In genomic region chr12:79737875-79738718, GRCh38 we compare ENCODE assay signal across 8 cellular contexts. TPM values are rescaled to one million over a fixed set of nuclear protein-coding genes. Genes with fewer than 3 reads are reported as not detected.
DNase-seq lines count a peak whose midpoint lies in the region; ATAC-seq, FAIRE-seq and TF ChIP-seq lines count a peak whose summit lies in the region.

No MANE protein-coding gene starts in this region.

- no peaks in the 10 kb centered on the region for H3K9me3 Mint-ChIP-seq in astrocyte (ENCODE audit: unreplicated experiment)

- H3K4me1 ChIP-seq in astrocyte (ENCODE audit: insufficient read depth, low read length) (no peaks in the 10 kb centered on the region), thyroid gland (no peaks in the 10 kb centered on the region)

- no peaks in the 10 kb centered on the region for H3K27me3 ChIP-seq in astrocyte (ENCODE audit: insufficient read depth, low read length)
- no peaks in the 10 kb centered on the region for H3K27me3 ChIP-seq in thyroid gland

- no peaks in the 10 kb centered on the region for H3K27me3 Mint-ChIP-seq in astrocyte (ENCODE audit: low read depth, unreplicated experiment)

- H4K20me1 ChIP-seq in astrocyte (ENCODE audit: insufficient read depth, low read length): no peaks in the 10 kb centered on the region

- H3K27ac Mint-ChIP-seq in astrocyte (ENCODE audit: unreplicated experiment): no peak overlapping the region

- no peak overlapping the region for H3K4me3 Mint-ChIP-seq in astrocyte (ENCODE audit: unreplicated experiment)

- no peak overlapping the region for H3K4me2 ChIP-seq in astrocyte (ENCODE audit: low read length)

- no peak for TF ChIP-seq POLR2A in thyroid gland (IDR thresholded peaks at IDR 0.05)

- TF ChIP-seq CTCF in astrocyte (IDR thresholded peaks at IDR 0.05; ENCODE audit: insufficient read depth, low read depth, low read length): peak; percentile 70
- TF ChIP-seq CTCF in thyroid gland (IDR thresholded peaks at IDR 0.05): peak; percentile 9 to 85 (median 62)

- ATAC-seq in GM19468 (IDR thresholded peaks at IDR 0.05; ENCODE audit: extremely low read depth, unreplicated experiment): peak; percentile 89
- peak; percentile 75 for ATAC-seq in HG03558 (IDR thresholded peaks at IDR 0.05; ENCODE audit: extremely low read depth, unreplicated experiment)

- peak overlapping the region; percentile 42 for H2AFZ ChIP-seq in astrocyte (ENCODE audit: low read depth, low read length)

- H3K9me3 ChIP-seq in astrocyte (ENCODE audit: insufficient read depth, low read depth, low read length): no peaks in the 10 kb centered on the region
- H3K9me3 ChIP-seq in thyroid gland: no peaks in the 10 kb centered on the region

- DNase-seq in SIG-M5 treated with dmso at 0.1 percent for 504 hours (lab: John Stamatoyannopoulos, UW; ENCODE audit: unreplicated experiment) (peak; percentile 58), SIG-M5 (lab: John Stamatoyannopoulos, UW) (no peak), NCI-H446 treated with DMSO at 0.1 percent for 48 hours (lab: John Stamatoyannopoulos, UW) (peak; percentile 37), astrocyte (ENCODE audit: low read depth) (peak; percentile 40), iris pigment epithelial cell (ENCODE audit: low read depth) (peak; percentile 62), thyroid gland (peak; percentile 24 to 31)

- 21 to 22% methylated on average over 4 of the region's 4 CpGs for WGBS in thyroid gland, 2 donors

- peak; percentile 52 for FAIRE-seq in astrocyte (lab: Jason Lieb, UNC)

- H3K27ac ChIP-seq in astrocyte (ENCODE audit: low read depth, low read length): no peak overlapping the region
- H3K27ac ChIP-seq in thyroid gland: no peak overlapping the region

- no peak overlapping the region for H3K4me3 ChIP-seq in astrocyte (ENCODE audit: insufficient read depth, low read depth, low read length)
- H3K4me3 ChIP-seq in thyroid gland (replicated peaks in 1 of 3): no peak overlapping the region

- peaks cover 5% of the 10 kb centered on the region for H3K4me1 Mint-ChIP-seq in astrocyte (ENCODE audit: low read depth, unreplicated experiment)

- H3K36me3 Mint-ChIP-seq in astrocyte (ENCODE audit: low read depth, unreplicated experiment): no peaks in the 10 kb centered on the region

- H3K36me3 ChIP-seq in astrocyte (ENCODE audit: insufficient read depth, low read length): no peaks in the 10 kb centered on the region
- H3K36me3 ChIP-seq in thyroid gland: no peaks in the 10 kb centered on the region

- H3K79me2 ChIP-seq in astrocyte (ENCODE audit: insufficient read depth, low read length): no peaks in the 10 kb centered on the region

- intact Hi-C loops in thyroid gland (cut with DNase I): no loop called here

- H3K9ac ChIP-seq in astrocyte (ENCODE audit: low read length): no peak overlapping the region

RNA-seq across cellular contexts. Expression of gene PAWR, which starts 47.3 kb away (rescaled TPM):
- total RNA-seq in astrocyte (189 and 204 TPM in 2 replicates), thyroid gland (100 to 1,000 TPM in 1 of 4 donors, 10 to 100 TPM in 3; 83.7 to 125 (median 86.4) TPM)
